Comparison of ENCODE assay signal across 9 cellular contexts in the genomic region with DNA sequence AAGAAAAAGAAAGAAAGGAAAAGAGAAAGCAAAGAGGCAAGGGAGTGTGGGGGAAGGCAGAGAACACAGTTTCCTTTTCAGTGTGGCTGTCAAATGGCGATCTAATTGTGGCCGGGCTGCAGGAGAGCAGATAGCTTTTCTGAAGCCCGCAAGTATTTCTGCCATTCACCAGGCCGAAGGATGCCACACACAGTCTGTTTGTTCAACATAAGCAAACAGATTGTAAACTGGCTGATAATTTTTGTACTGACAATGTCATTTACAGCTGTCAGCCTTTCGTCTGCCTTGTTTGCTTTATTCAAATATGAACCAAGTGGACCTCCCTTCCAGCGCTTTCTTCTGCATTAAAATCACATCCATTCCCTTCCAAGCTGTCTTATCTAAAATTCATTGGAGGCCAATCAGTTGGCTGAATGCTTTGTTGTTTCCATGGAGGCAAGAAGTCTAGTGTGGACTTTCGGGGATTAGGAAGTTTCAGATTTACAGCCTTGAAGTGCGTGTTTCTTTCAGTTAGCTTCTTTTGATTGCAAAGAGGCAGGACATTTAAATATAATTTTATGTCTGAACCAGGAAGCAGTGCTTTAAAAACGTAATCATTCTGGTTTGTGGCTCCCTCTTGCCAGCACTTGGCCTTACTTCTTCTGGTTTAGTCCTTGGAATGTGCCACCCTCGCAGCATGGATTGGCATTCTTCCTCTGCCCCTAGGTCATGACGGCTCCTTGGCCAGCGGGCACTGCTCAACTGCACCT.
DNase-seq lines count a peak whose midpoint lies in the region; ATAC-seq lines count a peak whose summit lies in the region.
"Had no signal": no experiment of that assay in that cellular context is flagged by ENCODE, and none has a peak within 500 bp of the region (broad histone marks: within the 10 kb centered on the region; RNA-seq: fewer than 3 reads in every experiment).

No MANE protein-coding gene starts in this region.

- no peaks in the 10 kb centered on the region for H3K36me3 Mint-ChIP-seq in activated naive CD8-positive, alpha-beta T cell treated with anti-CD3 and anti-CD28 coated beads, Interleukin-2, amount 50 U/mL, for 24 hours (ENCODE audit: low read depth)

- ATAC-seq in left cardiac atrium (peak; percentile 12 to 15), Right ventricle myocardium inferior (no peak), HG02840 (IDR thresholded peaks at IDR 0.05; ENCODE audit: low FRiP score, unreplicated experiment) (no peak)
- no peak for ATAC-seq in activated naive CD8-positive, alpha-beta T cell treated with anti-CD3 and anti-CD28 coated beads, Interleukin-2, amount 50 U/mL, for 24 hours

- H3K27me3 Mint-ChIP-seq in activated naive CD8-positive, alpha-beta T cell treated with anti-CD3 and anti-CD28 coated beads, Interleukin-2, amount 50 U/mL, for 24 hours = peaks cover 3% of the 10 kb centered on the region

- peak overlapping the region; percentile 65 for H3K4me3 Mint-ChIP-seq in activated naive CD8-positive, alpha-beta T cell treated with anti-CD3 and anti-CD28 coated beads, Interleukin-2, amount 50 U/mL, for 24 hours

- intact Hi-C loops in left cardiac atrium (cut with DNase I) = no loop called here
- intact Hi-C loops in Right ventricle myocardium inferior (cut with DNase I) = no loop called here

- in situ Hi-C loops in KBM-7 (cut with MboI; ENCODE audit: low pct_unique_long_range_greater_than_20kb, low sequenced_read_pairs) = no loop called here

- no peaks in the 10 kb centered on the region for H3K4me1 ChIP-seq in mononuclear cell (ENCODE audit: insufficient read depth, low read length)

- H3K9me3 ChIP-seq in mononuclear cell (ENCODE audit: low read depth, low read length) = no peaks in the 10 kb centered on the region

- H3K4me1 Mint-ChIP-seq in activated naive CD8-positive, alpha-beta T cell treated with anti-CD3 and anti-CD28 coated beads, Interleukin-2, amount 50 U/mL, for 24 hours = peaks cover 5% of the 10 kb centered on the region

- H3K9me3 Mint-ChIP-seq in activated naive CD8-positive, alpha-beta T cell treated with anti-CD3 and anti-CD28 coated beads, Interleukin-2, amount 50 U/mL, for 24 hours = peaks cover 2% of the 10 kb centered on the region

- no peak overlapping the region for H3K27ac Mint-ChIP-seq in activated naive CD8-positive, alpha-beta T cell treated with anti-CD3 and anti-CD28 coated beads, Interleukin-2, amount 50 U/mL, for 24 hours

- peaks cover 7% of the 10 kb centered on the region for H3K27me3 ChIP-seq in mononuclear cell (ENCODE audit: insufficient read depth, low read length)

- DNase-seq in left cardiac atrium (no peak), Right ventricle myocardium inferior (ENCODE audit: missing footprints) (no peak), EL (no peak), KBM-7 (no peak)
- DNase-seq in activated naive CD8-positive, alpha-beta T cell treated with anti-CD3 and anti-CD28 coated beads, Interleukin-2, amount 50 U/mL, for 24 hours = no peak
- no peak for DNase-seq in NK-92 treated with Interleukin-12 subunit alpha and Interleukin-12 subunit beta, amount 100 ng/mL, for 24 hours (lab: John Stamatoyannopoulos, UW)
- DNase-seq: DND-41 had no signal

- H3K4me3 ChIP-seq in mononuclear cell (ENCODE audit: low read length) = peak overlapping the region; percentile 19

Comparison
In these comparisons a context has a peak if more than half of its experiments do, and no peak if none do; other contexts are left out.
1. ATAC-seq: peak in left cardiac atrium (2 of 2); none in Right ventricle myocardium inferior (single experiment), activated naive CD8-positive, alpha-beta T cell treated with anti-CD3 and anti-CD28 coated beads, Interleukin-2, amount 50 U/mL, for 24 hours (single experiment) and HG02840 (single experiment).